In genomic region chr12:28175098-28175589, GRCh38 we compare ENCODE assay signal across 32 cellular contexts.
"Had no signal": no experiment of that assay in that cellular context is flagged by ENCODE, and none has a peak within 500 bp of the region (broad histone marks: within the 10 kb centered on the region; RNA-seq: fewer than 3 reads in every experiment).

No MANE protein-coding gene starts in this region.

- H3K36me3 Mint-ChIP-seq: neural progenitor cell; stimulated activated memory B cell treated with anti-CD40 and anti-IgM and Interleukin-4, amounts not matched to agents 10 μg/mL and 1 μg/mL and 100 μg/mL, for 72 hours had no signal

- H3K4me3 ChIP-seq: neural progenitor cell, ovary, psoas muscle, skin epidermis, smooth muscle cell, spleen, suprapubic skin, testis, tibial artery, transverse colon, vagina had no signal

- H3K4me1 Mint-ChIP-seq: neural progenitor cell; stimulated activated memory B cell treated with anti-CD40 and anti-IgM and Interleukin-4, amounts not matched to agents 10 μg/mL and 1 μg/mL and 100 μg/mL, for 72 hours had no signal

- H3K9me3 Mint-ChIP-seq: nephron progenitor cell, neural progenitor cell, type B pancreatic cell had no signal

- H3K9me3 ChIP-seq: ovary, psoas muscle, spleen, suprapubic skin, testis, tibial artery, transverse colon, vagina had no signal

- H3K9ac ChIP-seq: neural progenitor cell, parathyroid adenoma had no signal

- H3K4me3 Mint-ChIP-seq: naive thymus-derived CD8-positive, alpha-beta T cell; natural killer cell treated with Interleukin-12 subunit alpha and Interleukin-12 subunit beta and Interleukin-15 and Interleukin-18, amount 100 ng/mL, for 72 hours; nephron progenitor cell; neural progenitor cell; stimulated activated memory B cell treated with anti-CD40 and anti-IgM and Interleukin-4, amounts not matched to agents 10 μg/mL and 1 μg/mL and 100 μg/mL, for 72 hours; stimulated activated naive CD8-positive, alpha-beta T cell treated with anti-CD3 and anti-CD28 coated beads, Interleukin-15, amount 100 ng/mL, for 72 hours; type B pancreatic cell had no signal

- FAIRE-seq: urothelium cell line had no signal

- DNase-seq: naive thymus-derived CD8-positive, alpha-beta T cell; nephron progenitor cell; occipital lobe; ovary; posterior cingulate gyrus; psoas muscle; right cardiac atrium; spleen; stimulated activated CD4-positive, alpha-beta T cell treated with anti-CD3 and anti-CD28 coated beads, Interleukin-12 subunit alpha, Interleukin-12 subunit beta, amount 100 ng/mL, for 4 hours; stimulated activated CD4-positive, alpha-beta T cell treated with anti-CD3 and anti-CD28 coated beads, Interleukin-1b, Interleukin-23, amount 100 ng/mL, for 48 hours; stimulated activated CD4-positive, alpha-beta T cell treated with anti-CD3 and anti-CD28 coated beads, Interleukin-4, amount 100 ng/mL, for 1 hour; stimulated activated CD4-positive, alpha-beta T cell treated with anti-CD3 and anti-CD28 coated beads, Interleukin-4, amount 100 ng/mL, for 4 hours; stimulated activated CD8-positive, alpha-beta memory T cell treated with anti-CD3 and anti-CD28 coated beads, Interleukin-4, amount 100 ng/mL, for 48 hours; stimulated activated naive CD4-positive, alpha-beta T cell; stimulated activated naive CD8-positive, alpha-beta T cell treated with anti-CD3 and anti-CD28 coated beads, Interleukin-15, amount 100 ng/mL, for 72 hours; stimulated activated naive CD8-positive, alpha-beta T cell treated with anti-CD3 and anti-CD28 coated beads, Interleukin-15, Interleukin-2, amounts not matched to agents 100 U/mL and 50 U/mL, for 24 hours; substantia nigra; testis; tibial artery; transverse colon had no signal

- H3K4me2 ChIP-seq: neural progenitor cell, smooth muscle cell had no signal

- H2AFZ ChIP-seq: neural progenitor cell, parathyroid adenoma had no signal

- H3K27ac Mint-ChIP-seq: naive thymus-derived CD8-positive, alpha-beta T cell; natural killer cell treated with Interleukin-12 subunit alpha and Interleukin-12 subunit beta and Interleukin-15 and Interleukin-18, amount 100 ng/mL, for 72 hours; nephron progenitor cell; neural progenitor cell; progenitor cell of endocrine pancreas; stimulated activated memory B cell treated with anti-CD40 and anti-IgM and Interleukin-4, amounts not matched to agents 10 μg/mL and 1 μg/mL and 100 μg/mL, for 72 hours; stimulated activated naive CD8-positive, alpha-beta T cell treated with anti-CD3 and anti-CD28 coated beads, Interleukin-15, amount 100 ng/mL, for 72 hours; type B pancreatic cell had no signal

- H3K4me1 ChIP-seq: neural progenitor cell, parathyroid adenoma, psoas muscle, spleen, suprapubic skin, testis, tibial artery, transverse colon, vagina had no signal

- H3K79me2 ChIP-seq: parathyroid adenoma had no signal

- H3K27me3 Mint-ChIP-seq: progenitor cell of endocrine pancreas; stimulated activated memory B cell treated with anti-CD40 and anti-IgM and Interleukin-4, amounts not matched to agents 10 μg/mL and 1 μg/mL and 100 μg/mL, for 72 hours; stimulated activated naive CD8-positive, alpha-beta T cell treated with anti-CD3 and anti-CD28 coated beads, Interleukin-15, amount 100 ng/mL, for 72 hours; type B pancreatic cell had no signal

- ATAC-seq: naive thymus-derived CD8-positive, alpha-beta T cell; natural killer cell treated with Interleukin-12 subunit alpha and Interleukin-12 subunit beta and Interleukin-15 and Interleukin-18, amount 100 ng/mL, for 72 hours; psoas muscle; right cardiac atrium; sciatic nerve; stimulated activated memory B cell treated with anti-CD40 and anti-IgM and Interleukin-4, amounts not matched to agents 10 μg/mL and 1 μg/mL and 100 μg/mL, for 72 hours; stimulated activated naive CD8-positive, alpha-beta T cell treated with anti-CD3 and anti-CD28 coated beads, Interleukin-15, amount 100 ng/mL, for 72 hours; stimulated activated naive CD8-positive, alpha-beta T cell treated with anti-CD3 and anti-CD28 coated beads, Interleukin-15, Interleukin-2, amounts not matched to agents 100 U/mL and 50 U/mL, for 24 hours had no signal

- H3K27me3 ChIP-seq: neural progenitor cell, ovary, spleen, suprapubic skin, testis, tibial artery, transverse colon, vagina had no signal

- H3K36me3 ChIP-seq: neural progenitor cell, ovary, spleen, suprapubic skin, tibial artery, transverse colon, vagina had no signal

- H3K27ac ChIP-seq: neural progenitor cell, ovary, parathyroid adenoma, psoas muscle, skin epidermis, spleen, suprapubic skin, testis, tibial artery, transverse colon, vagina had no signal
